8 cellular contexts compared by ENCODE assay signal in the genomic region with DNA sequence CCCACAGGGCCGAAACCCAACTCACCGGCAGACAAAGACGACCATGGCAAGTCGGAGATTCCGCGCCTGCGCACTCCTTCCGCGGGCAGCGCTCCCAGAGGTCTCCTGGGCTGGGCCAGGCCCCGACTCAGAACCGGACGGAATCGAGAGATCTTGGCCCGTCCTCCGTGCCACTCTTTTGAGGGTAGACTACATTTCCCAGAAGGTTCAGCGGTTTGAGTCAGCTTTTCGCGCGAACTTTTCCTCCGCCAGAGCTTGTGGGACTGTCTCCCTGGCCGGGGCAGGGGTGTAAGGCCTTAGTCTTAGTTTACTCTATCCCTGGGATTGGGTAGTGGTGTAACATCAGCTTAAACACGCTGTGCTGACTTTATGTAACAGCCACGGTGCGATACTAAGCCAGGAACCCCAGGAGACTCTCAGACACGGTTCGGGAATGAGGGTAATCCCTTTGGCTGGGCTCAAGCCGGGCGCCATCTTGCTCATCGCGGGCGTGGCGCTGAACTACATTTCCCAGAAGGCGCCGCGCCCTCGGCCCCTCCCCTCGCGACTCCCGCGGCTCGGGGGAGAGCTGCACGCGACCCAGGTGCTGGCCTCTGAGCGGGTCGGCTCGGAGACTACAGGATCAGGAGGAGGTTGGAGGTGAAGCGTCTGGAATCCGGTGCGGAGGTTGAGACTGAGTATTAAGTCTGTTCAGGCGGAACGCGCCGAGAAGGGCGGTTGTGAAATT. TPM values are rescaled to one million over a fixed set of nuclear protein-coding genes. Genes with fewer than 3 reads are reported as not detected.
DNase-seq lines count a peak whose midpoint lies in the region; FAIRE-seq and TF ChIP-seq lines count a peak whose summit lies in the region.

ZNF260 (minus strand) TSS at position 78 of the 727 bp plus-strand sequence. CDS start 13,033 bp downstream, outside the sequence.

- FAIRE-seq in H54 (lab: Jason Lieb, UNC) = peak; percentile 89

- H3K36me3 ChIP-seq in MG63 = peaks cover 20% of the 10 kb centered on the region

- H3K27me3 Mint-ChIP-seq in nephron progenitor cell (ENCODE audit: low read depth, poor library complexity) = peaks cover 13% of the 10 kb centered on the region
- H3K27me3 Mint-ChIP-seq in stimulated activated naive CD8-positive, alpha-beta T cell treated with anti-CD3 and anti-CD28 coated beads, Interleukin-15, Interleukin-2, amounts not matched to agents 100 ng/mL and 50 ng/mL, for 24 hours = no peaks in the 10 kb centered on the region

- H3K4me3 ChIP-seq in MG63 = peak within 1 kb of the TSS; percentile 60
- H3K4me3 ChIP-seq in fibroblast of villous mesenchyme (ENCODE audit: low read depth, low read length) = peak within 1 kb of the TSS; percentile 94

- peak within 1 kb of the TSS; percentile 97 for H3K4me3 Mint-ChIP-seq in nephron progenitor cell
- peak within 1 kb of the TSS; percentile 93 for H3K4me3 Mint-ChIP-seq in stimulated activated naive CD8-positive, alpha-beta T cell treated with anti-CD3 and anti-CD28 coated beads, Interleukin-15, Interleukin-2, amounts not matched to agents 100 ng/mL and 50 ng/mL, for 24 hours

- DNase-seq in ELF-1 (ENCODE audit: low read depth, low spot score) = peak; percentile 97
- DNase-seq in H54 (ENCODE audit: insufficient read length, low spot score) = peak; percentile 88
- peak; percentile 92 for DNase-seq in MG63
- DNase-seq in SHP77 treated with DMSO at 0.1 percent for 48 hours (lab: John Stamatoyannopoulos, UW) = peak; percentile 86
- peak; percentile 88 for DNase-seq in activated gamma-delta T cell treated with Interleukin-2 at 50 U/mL for 16 hours
- peak; percentile 97 for DNase-seq in fibroblast of villous mesenchyme (ENCODE audit: low read depth)
- DNase-seq in nephron progenitor cell = peak; percentile 95

- peak within 1 kb of the TSS; percentile 100 for H3K27ac Mint-ChIP-seq in nephron progenitor cell
- peak within 1 kb of the TSS; percentile 99 for H3K27ac Mint-ChIP-seq in stimulated activated naive CD8-positive, alpha-beta T cell treated with anti-CD3 and anti-CD28 coated beads, Interleukin-15, Interleukin-2, amounts not matched to agents 100 ng/mL and 50 ng/mL, for 24 hours

- peaks cover 15% of the 10 kb centered on the region for H3K4me1 Mint-ChIP-seq in nephron progenitor cell
- H3K4me1 Mint-ChIP-seq in stimulated activated naive CD8-positive, alpha-beta T cell treated with anti-CD3 and anti-CD28 coated beads, Interleukin-15, Interleukin-2, amounts not matched to agents 100 ng/mL and 50 ng/mL, for 24 hours (ENCODE audit: low read depth) = peaks cover 32% of the 10 kb centered on the region

- peaks cover 92% of the 10 kb centered on the region for H3K9me3 Mint-ChIP-seq in nephron progenitor cell
- peaks cover 35% of the 10 kb centered on the region for H3K9me3 Mint-ChIP-seq in stimulated activated naive CD8-positive, alpha-beta T cell treated with anti-CD3 and anti-CD28 coated beads, Interleukin-15, Interleukin-2, amounts not matched to agents 100 ng/mL and 50 ng/mL, for 24 hours

- peak; percentile 75 for TF ChIP-seq POLR2A in H54 (IDR thresholded peaks at IDR 0.05; ENCODE audit: low read depth, low read length)

- H3K36me3 Mint-ChIP-seq in nephron progenitor cell (ENCODE audit: low read depth) = peaks cover 93% of the 10 kb centered on the region
- H3K36me3 Mint-ChIP-seq in stimulated activated naive CD8-positive, alpha-beta T cell treated with anti-CD3 and anti-CD28 coated beads, Interleukin-15, Interleukin-2, amounts not matched to agents 100 ng/mL and 50 ng/mL, for 24 hours (ENCODE audit: low read depth) = peaks cover 61% of the 10 kb centered on the region

- H3K9me3 ChIP-seq in MG63 = peaks cover 28% of the 10 kb centered on the region

- TF ChIP-seq CTCF in fibroblast of villous mesenchyme (IDR thresholded peaks at IDR 0.05; ENCODE audit: insufficient read depth, low read depth, low read length) (peak; percentile 4), nephron progenitor cell (IDR thresholded peaks at IDR 0.05) (no peak)

- no peaks in the 10 kb centered on the region for H3K27me3 ChIP-seq in MG63

RNA-seq across cellular contexts. Expression of gene ZNF260, which starts in this region (rescaled TPM):
- 2.2 and 4.1 TPM in 2 replicates for total RNA-seq in MG63 (2014; rRNA removed; shearing (Covaris generic); ENCODE audit: low replicate concordance)
- total RNA-seq in fibroblast of villous mesenchyme = 11.3 and 21.6 TPM in 2 replicates

Comparison
In these comparisons a context has a peak if more than half of its experiments do, and no peak if none do; other contexts are left out.
1. Peak in every context shown above with its lines: DNase-seq and H3K4me3 ChIP-seq.